1 cellular context compared by ENCODE assay signal in the genomic region with DNA sequence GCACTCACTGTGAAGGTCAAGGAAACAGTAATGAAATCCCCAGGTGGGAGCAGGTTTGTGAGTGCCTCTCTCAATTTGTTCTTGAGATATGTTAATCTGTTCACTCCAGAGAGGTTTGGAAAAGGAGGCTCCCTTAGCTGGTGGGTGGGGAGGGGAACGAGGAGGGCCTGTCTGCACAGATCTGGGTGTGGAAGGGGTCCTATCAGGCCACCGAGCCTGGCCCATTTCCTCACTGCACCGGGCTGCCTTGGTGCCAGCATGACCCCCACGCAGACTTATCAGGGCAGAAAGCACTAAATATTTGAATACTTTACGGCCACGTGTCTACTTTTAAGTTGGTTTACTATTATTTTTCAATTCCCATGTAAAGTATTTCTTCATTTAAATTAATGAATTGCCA.
TF ChIP-seq lines count a peak whose summit lies in the region.

No MANE protein-coding gene starts in this region.

TF ChIP-seq in GM12878, 131 proteins besides CTCF, POLR2A, EP300 and RAD21:
- TF ChIP-seq HCFC1 (IDR thresholded peaks at IDR 0.05; ENCODE audit: low read length) = no peak
- TF ChIP-seq RFX5 (IDR thresholded peaks at IDR 0.05; ENCODE audit: low read depth, low read length) = no peak
- TF ChIP-seq SREBF1 (IDR thresholded peaks at IDR 0.05; ENCODE audit: low read length) = no peak
- TF ChIP-seq, protein P1, sequence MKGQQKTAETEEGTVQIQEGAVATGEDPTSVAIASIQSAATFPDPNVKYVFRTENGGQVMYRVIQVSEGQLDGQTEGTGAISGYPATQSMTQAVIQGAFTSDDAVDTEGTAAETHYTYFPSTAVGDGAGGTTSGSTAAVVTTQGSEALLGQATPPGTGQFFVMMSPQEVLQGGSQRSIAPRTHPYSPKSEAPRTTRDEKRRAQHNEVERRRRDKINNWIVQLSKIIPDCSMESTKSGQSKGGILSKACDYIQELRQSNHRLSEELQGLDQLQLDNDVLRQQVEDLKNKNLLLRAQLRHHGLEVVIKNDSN (IDR thresholded peaks at IDR 0.05; ENCODE audit: borderline replicate concordance, extremely low read length, insufficient read depth, low read depth, low read length) = no peak
- TF ChIP-seq RELA (IDR thresholded peaks at IDR 0.05; ENCODE audit: borderline replicate concordance, partially characterized antibody) = no peak
- TF ChIP-seq CREM (IDR thresholded peaks at IDR 0.05; ENCODE audit: low read depth) = no peak
- TF ChIP-seq YY1 (IDR thresholded peaks at IDR 0.05; ENCODE audit: low read depth, low read length) = no peak
- TF ChIP-seq CHD2 (IDR thresholded peaks at IDR 0.05; ENCODE audit: borderline replicate concordance, low read depth, low read length) = no peak
- TF ChIP-seq CBX3 (IDR thresholded peaks at IDR 0.05; ENCODE audit: borderline replicate concordance, low read depth) = no peak
